Comparison of ENCODE assay signal across 1 cellular context in the genomic region with DNA sequence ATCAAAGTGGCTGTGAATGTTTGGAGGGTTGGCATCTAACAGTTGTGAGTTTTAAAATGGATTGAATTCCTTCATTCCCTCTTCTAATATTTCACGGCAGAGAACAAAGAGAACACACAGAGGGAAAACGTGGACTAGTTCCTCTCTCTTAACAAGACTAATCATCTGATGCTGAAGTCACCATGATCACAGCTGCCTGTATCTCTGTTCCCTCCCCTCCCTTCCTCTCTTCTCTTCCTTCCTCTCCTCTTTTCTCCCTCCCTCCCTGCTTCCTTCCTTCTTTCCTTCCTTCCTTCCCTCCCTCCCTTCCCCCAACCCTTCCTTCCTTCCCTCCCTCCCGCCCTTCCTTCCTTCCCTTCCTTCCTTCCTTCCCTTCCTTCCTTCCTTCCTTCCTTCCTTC.
TF ChIP-seq lines count a peak whose summit lies in the region.

No MANE protein-coding gene starts in this region.

TF ChIP-seq in WTC11, 78 proteins besides CTCF, POLR2A, EP300 and RAD21 (continued from another document):
- no peak for TF ChIP-seq PREB (CRISPR knock-in tag; IDR thresholded peaks at IDR 0.05; ENCODE audit: borderline replicate concordance)
- TF ChIP-seq SMAD3 (CRISPR knock-in tag; IDR thresholded peaks at IDR 0.05; ENCODE audit: borderline replicate concordance): no peak
- no peak for TF ChIP-seq SMAD4 (CRISPR knock-in tag; IDR thresholded peaks at IDR 0.05)
- no peak for TF ChIP-seq SP1 (CRISPR knock-in tag; conservative IDR thresholded peaks at IDR 0.05)
- TF ChIP-seq, protein P1, sequence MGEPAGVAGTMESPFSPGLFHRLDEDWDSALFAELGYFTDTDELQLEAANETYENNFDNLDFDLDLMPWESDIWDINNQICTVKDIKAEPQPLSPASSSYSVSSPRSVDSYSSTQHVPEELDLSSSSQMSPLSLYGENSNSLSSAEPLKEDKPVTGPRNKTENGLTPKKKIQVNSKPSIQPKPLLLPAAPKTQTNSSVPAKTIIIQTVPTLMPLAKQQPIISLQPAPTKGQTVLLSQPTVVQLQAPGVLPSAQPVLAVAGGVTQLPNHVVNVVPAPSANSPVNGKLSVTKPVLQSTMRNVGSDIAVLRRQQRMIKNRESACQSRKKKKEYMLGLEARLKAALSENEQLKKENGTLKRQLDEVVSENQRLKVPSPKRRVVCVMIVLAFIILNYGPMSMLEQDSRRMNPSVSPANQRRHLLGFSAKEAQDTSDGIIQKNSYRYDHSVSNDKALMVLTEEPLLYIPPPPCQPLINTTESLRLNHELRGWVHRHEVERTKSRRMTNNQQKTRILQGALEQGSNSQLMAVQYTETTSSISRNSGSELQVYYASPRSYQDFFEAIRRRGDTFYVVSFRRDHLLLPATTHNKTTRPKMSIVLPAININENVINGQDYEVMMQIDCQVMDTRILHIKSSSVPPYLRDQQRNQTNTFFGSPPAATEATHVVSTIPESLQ (CRISPR knock-in tag; IDR thresholded peaks at IDR 0.05): no peak
- TF ChIP-seq, protein P2, sequence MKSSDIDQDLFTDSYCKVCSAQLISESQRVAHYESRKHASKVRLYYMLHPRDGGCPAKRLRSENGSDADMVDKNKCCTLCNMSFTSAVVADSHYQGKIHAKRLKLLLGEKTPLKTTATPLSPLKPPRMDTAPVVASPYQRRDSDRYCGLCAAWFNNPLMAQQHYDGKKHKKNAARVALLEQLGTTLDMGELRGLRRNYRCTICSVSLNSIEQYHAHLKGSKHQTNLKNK (CRISPR knock-in tag; IDR thresholded peaks at IDR 0.05): no peak
- TF ChIP-seq, protein P3, sequence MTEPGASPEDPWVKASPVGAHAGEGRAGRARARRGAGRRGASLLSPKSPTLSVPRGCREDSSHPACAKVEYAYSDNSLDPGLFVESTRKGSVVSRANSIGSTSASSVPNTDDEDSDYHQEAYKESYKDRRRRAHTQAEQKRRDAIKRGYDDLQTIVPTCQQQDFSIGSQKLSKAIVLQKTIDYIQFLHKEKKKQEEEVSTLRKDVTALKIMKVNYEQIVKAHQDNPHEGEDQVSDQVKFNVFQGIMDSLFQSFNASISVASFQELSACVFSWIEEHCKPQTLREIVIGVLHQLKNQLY (CRISPR knock-in tag; IDR thresholded peaks at IDR 0.05): no peak
- TF ChIP-seq, protein P4, sequence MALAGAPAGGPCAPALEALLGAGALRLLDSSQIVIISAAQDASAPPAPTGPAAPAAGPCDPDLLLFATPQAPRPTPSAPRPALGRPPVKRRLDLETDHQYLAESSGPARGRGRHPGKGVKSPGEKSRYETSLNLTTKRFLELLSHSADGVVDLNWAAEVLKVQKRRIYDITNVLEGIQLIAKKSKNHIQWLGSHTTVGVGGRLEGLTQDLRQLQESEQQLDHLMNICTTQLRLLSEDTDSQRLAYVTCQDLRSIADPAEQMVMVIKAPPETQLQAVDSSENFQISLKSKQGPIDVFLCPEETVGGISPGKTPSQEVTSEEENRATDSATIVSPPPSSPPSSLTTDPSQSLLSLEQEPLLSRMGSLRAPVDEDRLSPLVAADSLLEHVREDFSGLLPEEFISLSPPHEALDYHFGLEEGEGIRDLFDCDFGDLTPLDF (CRISPR knock-in tag; IDR thresholded peaks at IDR 0.05): no peak
